23 cellular contexts compared by ENCODE assay signal in the genomic region with DNA sequence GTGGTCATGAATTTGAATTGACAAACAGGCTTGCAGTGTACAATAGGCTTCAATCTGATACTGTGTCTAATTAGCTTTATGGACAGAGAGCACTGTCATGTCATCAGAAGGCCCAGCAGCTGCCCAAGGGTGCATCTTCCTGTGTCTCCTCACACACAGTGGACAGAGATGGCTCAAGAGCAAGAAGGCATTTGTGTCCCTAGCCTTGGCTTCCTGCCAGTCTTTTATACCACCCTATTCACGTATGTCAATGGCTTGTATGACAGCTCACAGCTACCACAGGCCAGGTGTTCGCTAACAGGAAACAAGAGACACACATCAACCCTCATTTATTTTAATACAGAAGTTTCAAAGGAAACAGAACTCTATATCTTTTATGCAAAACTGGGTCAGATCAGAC.
DNase-seq lines count a peak whose midpoint lies in the region; ATAC-seq lines count a peak whose summit lies in the region.
"Had no signal": no experiment of that assay in that cellular context is flagged by ENCODE, and none has a peak within 500 bp of the region (broad histone marks: within the 10 kb centered on the region; RNA-seq: fewer than 3 reads in every experiment).

No MANE protein-coding gene starts in this region.

- ATAC-seq in left colon (peak; percentile 81), GM21825 (IDR thresholded peaks at IDR 0.05; ENCODE audit: unreplicated experiment) (no peak)
- no peak for ATAC-seq in stimulated activated naive CD8-positive, alpha-beta T cell treated with anti-CD3 and anti-CD28 coated beads, Interleukin-15, Interleukin-2, amounts not matched to agents 100 U/mL and 50 U/mL, for 24 hours
- ATAC-seq: activated naive CD8-positive, alpha-beta T cell treated with anti-CD3 and anti-CD28 coated beads, Interleukin-2, amount 50 U/mL, for 24 hours; gastroesophageal sphincter; stimulated activated naive B cell treated with anti-CD40 and anti-IgM and Interleukin-4, amounts not matched to agents 10 μg/mL and 1 μg/mL and 100 μg/mL, for 72 hours had no signal

- peak; percentile 92 for DNase-seq in DMS53 (lab: John Stamatoyannopoulos, UW)
- peak in 2 of 3 experiments; percentile 39 to 85 for DNase-seq in NCI-H1417 (lab: John Stamatoyannopoulos, UW)
- peak; percentile 42 for DNase-seq in NCI-H774 (lab: John Stamatoyannopoulos, UW)
- peak; percentile 37 to 43 for DNase-seq in left colon
- no peak for DNase-seq in ecto neural progenitor cell (ENCODE audit: low spot score)
- DNase-seq in stimulated activated naive CD8-positive, alpha-beta T cell treated with anti-CD3 and anti-CD28 coated beads, Interleukin-15, Interleukin-2, amounts not matched to agents 100 U/mL and 50 U/mL, for 24 hours: no peak
- no peak for DNase-seq in NCI-H187 (lab: John Stamatoyannopoulos, UW)
- DNase-seq: activated CD4-positive, alpha-beta T cell treated with anti-CD3 and anti-CD28 coated beads, Interleukin-2, amount 50 U/mL, for 48 hours; activated CD4-positive, CD25-positive, alpha-beta regulatory T cell treated with anti-CD3 and anti-CD28 coated beads, Interleukin-2, amount 50 U/mL, for 72 hours; activated naive CD4-positive, alpha-beta T cell; activated naive CD8-positive, alpha-beta T cell treated with anti-CD3 and anti-CD28 coated beads, Interleukin-2, amount 50 U/mL, for 24 hours; Caco-2; DND-41; effector CD8-positive, alpha-beta T cell; GF-D8; H7; NCI-H1092 treated with DMSO at 0.1 percent for 48 hours; NCI-H524 treated with DMSO at 0.1 percent for 48 hours; nephron progenitor cell; OCI-M1; stimulated activated naive B cell treated with anti-CD40 and anti-IgM and Interleukin-4, amounts not matched to agents 10 μg/mL and 1 μg/mL and 100 μg/mL, for 72 hours had no signal

- intact Hi-C loops in left colon (cut with DNase I, micrococcal nuclease): no loop called here

Comparison
In these comparisons a context has a peak if more than half of its experiments do, and no peak if none do; other contexts are left out.
1. DNase-seq: peak in DMS53 (single experiment), NCI-H1417 (2 of 3), NCI-H774 (single experiment) and left colon (2 of 2); none in ecto neural progenitor cell (single experiment), stimulated activated naive CD8-positive, alpha-beta T cell treated with anti-CD3 and anti-CD28 coated beads, Interleukin-15, Interleukin-2, amounts not matched to agents 100 U/mL and 50 U/mL, for 24 hours (single experiment) and NCI-H187 (0 of 2).